Comparison of ENCODE assay signal across 8 cellular contexts in genomic region chr10:100008708-100009282, GRCh38. TPM values are rescaled to one million over a fixed set of nuclear protein-coding genes. Genes with fewer than 3 reads are reported as not detected.
DNase-seq lines count a peak whose midpoint lies in the region; ATAC-seq and TF ChIP-seq lines count a peak whose summit lies in the region.

No MANE protein-coding gene starts in this region.

- no peaks in the 10 kb centered on the region for H3K9me3 ChIP-seq in sigmoid colon

- CTCF ChIA-PET in HEK293T (lab: Yijun Ruan, JAX), result interaction anchor here (0.5 to 4.1 kb wide), 17 partner anchors 10 to 163 kb away, joined by 3 to 40 read pairs (median 4); no protein-coding TSS in a partner anchor

- TF ChIP-seq CTCF in GM12865 (IDR thresholded peaks at IDR 0.05; ENCODE audit: insufficient read depth, low read depth, low read length, missing control alignments) (no peak), fibroblast of pulmonary artery (IDR thresholded peaks at IDR 0.05; ENCODE audit: low read length, missing control alignments) (no peak), sigmoid colon (IDR thresholded peaks at IDR 0.05) (no peak)

- peaks cover 0 to 58% (median 49%) of the 10 kb centered on the region in 4 donors for H3K4me1 ChIP-seq in sigmoid colon

- TF ChIP-seq POLR2A in sigmoid colon (IDR thresholded peaks at IDR 0.05), result no peak

- DNase-seq in GM12865 (ENCODE audit: low read depth) (no peak), RKO (ENCODE audit: low spot score) (peak; percentile 49), fibroblast of pulmonary artery (ENCODE audit: low read depth) (no peak), sigmoid colon (peak; percentile 2), NCI-H2227 (lab: John Stamatoyannopoulos, UW; ENCODE audit: unreplicated experiment) (no peak), HEK293T (ENCODE audit: extremely low spot score) (no peak), midbrain (lab: John Stamatoyannopoulos, UW) (no peak)

- 8 to 34% methylated on average over 9 of the region's 9 CpGs for WGBS in sigmoid colon, 2 donors

- H3K4me3 ChIP-seq in GM12865 (ENCODE audit: low read depth, low read length) (peak overlapping the region; percentile 100), fibroblast of pulmonary artery (replicated peaks; ENCODE audit: low read depth, low read length) (peak overlapping the region; percentile 98), sigmoid colon (peak overlapping the region; percentile 62 to 83 (median 74))

- intact Hi-C loops in sigmoid colon (cut with DNase I), result no loop called here

- no peaks in the 10 kb centered on the region for H3K36me3 ChIP-seq in sigmoid colon

- POLR2A ChIA-PET in HEK293T (lab: Yijun Ruan, JAX), result interaction anchor here (0.5 to 1.9 kb wide), 6 partner anchors 9 to 95 kb away, joined by 3 to 7 read pairs (median 4); no protein-coding TSS in a partner anchor

- no peak for TF ChIP-seq EP300 in sigmoid colon (IDR thresholded peaks at IDR 0.05)

- no peak for ATAC-seq in GM18858 (IDR thresholded peaks at IDR 0.05; ENCODE audit: unreplicated experiment)

- no peaks in the 10 kb centered on the region for H3K27me3 ChIP-seq in sigmoid colon

- peak overlapping the region; percentile 82 to 91 (median 85) for H3K27ac ChIP-seq in sigmoid colon

TF ChIP-seq in HEK293T, 16 proteins besides CTCF, POLR2A, EP300 and RAD21:
- no peak for TF ChIP-seq SUZ12 (IDR thresholded peaks at IDR 0.05)
- TF ChIP-seq ARNT (IDR thresholded peaks at IDR 0.05), result no peak
- no peak for TF ChIP-seq CTBP1 (IDR thresholded peaks at IDR 0.05; ENCODE audit: borderline replicate concordance)
- no peak for TF ChIP-seq NFRKB (IDR thresholded peaks at IDR 0.05)
- no peak for TF ChIP-seq LEF1 (IDR thresholded peaks at IDR 0.05; ENCODE audit: borderline replicate concordance)
- TF ChIP-seq FOXM1 (IDR thresholded peaks at IDR 0.05; ENCODE audit: borderline replicate concordance), result no peak

RNA-seq across cellular contexts. Expression of gene DNMBP, which starts 1.0 kb away (rescaled TPM):
- 10 to 100 TPM; 15.0 to 21.6 (median 16.0) TPM for total RNA-seq in sigmoid colon
- 10 to 100 TPM; 18.6 to 21.2 (median 19.9) TPM for polyA plus RNA-seq in sigmoid colon

Comparison
In these comparisons a context has a peak if more than half of its experiments do, and no peak if none do; other contexts are left out.
1. DNase-seq: peak in RKO (single experiment) and sigmoid colon (single experiment); none in GM12865 (single experiment), fibroblast of pulmonary artery (single experiment), NCI-H2227 (single experiment), HEK293T (single experiment) and midbrain (single experiment).
2. Peak in every context shown above with its lines, with median percentiles within 50 percentile points of each other: H3K4me3 ChIP-seq.